Comparison of ENCODE assay signal across 8 cellular contexts in genomic region chrX:47146121-47146935, GRCh38. TPM values are rescaled to one million over a fixed set of nuclear protein-coding genes. Genes with fewer than 3 reads are reported as not detected.
DNase-seq lines count a peak whose midpoint lies in the region; ATAC-seq and TF ChIP-seq lines count a peak whose summit lies in the region.

No MANE protein-coding gene starts in this region.

- H3K4me1 Mint-ChIP-seq in activated T-helper 17 cell treated with anti-CD3 and anti-CD28 coated beads, Interleukin-2, amount 50 U/mL, for 72 hours = peaks cover 7% of the 10 kb centered on the region

- ATAC-seq in heart left ventricle (no peak), left cardiac atrium (no peak), HG03097 (IDR thresholded peaks at IDR 0.05; ENCODE audit: low FRiP score, unreplicated experiment) (no peak), HG03432 (IDR thresholded peaks at IDR 0.05; ENCODE audit: unreplicated experiment) (no peak), GM18520 (IDR thresholded peaks at IDR 0.05; ENCODE audit: unreplicated experiment) (no peak)
- ATAC-seq in activated T-helper 17 cell treated with anti-CD3 and anti-CD28 coated beads, Interleukin-2, amount 50 U/mL, for 72 hours (replicated peaks) = no peak

- TF ChIP-seq CTCF in heart left ventricle (IDR thresholded peaks at IDR 0.05) = no peak
- TF ChIP-seq CTCF in testis (IDR thresholded peaks at IDR 0.05) = no peak

- H3K4me3 ChIP-seq in heart left ventricle (peak overlapping the region; percentile 42 to 98 (median 73)), testis (peak overlapping the region; percentile 73 to 77)

- TF ChIP-seq POLR2A in heart left ventricle (IDR thresholded peaks at IDR 0.05) (no peak), testis (IDR thresholded peaks at IDR 0.05) (no peak)

- H3K27me3 ChIP-seq in heart left ventricle = peaks cover 0 to 10% (median 0%) of the 10 kb centered on the region in 9 donors
- no peaks in the 10 kb centered on the region for H3K27me3 ChIP-seq in testis

- H3K4me3 Mint-ChIP-seq in activated T-helper 17 cell treated with anti-CD3 and anti-CD28 coated beads, Interleukin-2, amount 50 U/mL, for 72 hours = peak overlapping the region; percentile 99

- H3K36me3 ChIP-seq in heart left ventricle = peaks cover 0 to 16% (median 6%) of the 10 kb centered on the region in 9 donors
- no peaks in the 10 kb centered on the region for H3K36me3 ChIP-seq in testis (ENCODE audit: low read depth, missing control alignments)

- peak overlapping the region; percentile 100 for H3K27ac Mint-ChIP-seq in activated T-helper 17 cell treated with anti-CD3 and anti-CD28 coated beads, Interleukin-2, amount 50 U/mL, for 72 hours

- DNase-seq in heart left ventricle (no peak), left cardiac atrium (no peak), kidney tubule cell (ENCODE audit: low spot score) (peak; percentile 6), testis (no peak)

- H3K27ac ChIP-seq in heart left ventricle (peak overlapping the region in 7 of 12 donors; percentile 90 to 98 (median 93)), testis (peak overlapping the region in 1 of 2 donors; percentile 19)

- no peaks in the 10 kb centered on the region for H3K9me3 Mint-ChIP-seq in activated T-helper 17 cell treated with anti-CD3 and anti-CD28 coated beads, Interleukin-2, amount 50 U/mL, for 72 hours

- H3K27me3 Mint-ChIP-seq in activated T-helper 17 cell treated with anti-CD3 and anti-CD28 coated beads, Interleukin-2, amount 50 U/mL, for 72 hours = no peaks in the 10 kb centered on the region

- WGBS in heart left ventricle, 4 donors = 2 to 53% (median 24%) methylated on average over 8 to 10 of the region's 10 CpGs
- WGBS in testis, 2 donors = 3% methylated on average over 7 of the region's 10 CpGs; no CpG with 5 or more reads in 1 of the 2 donors

- intact Hi-C loops in heart left ventricle (cut with DNase I) (loop anchor here in 2 of 10 donors (5.0 kb wide), 2 partner anchors 86 to 336 kb away; partner anchors contain the start of genes USP11 (in 1 of the 2) and ZNF41 (in 1 of the 2)), left cardiac atrium (cut with DNase I) (no loop called here), testis (cut with DNase I; ENCODE audit: low total_unique reads) (no loop called here)

- H3K9me3 ChIP-seq in heart left ventricle (no peaks in the 10 kb centered on the region), testis (no peaks in the 10 kb centered on the region)

- H3K4me1 ChIP-seq in heart left ventricle = peaks cover 0 to 32% (median 16%) of the 10 kb centered on the region in 12 donors
- peaks cover 7% of the 10 kb centered on the region for H3K4me1 ChIP-seq in testis

- peaks cover 83% of the 10 kb centered on the region for H3K36me3 Mint-ChIP-seq in activated T-helper 17 cell treated with anti-CD3 and anti-CD28 coated beads, Interleukin-2, amount 50 U/mL, for 72 hours (ENCODE audit: low read depth)

RNA-seq across cellular contexts. Expression of gene RBM10, which starts 1.3 kb away (rescaled TPM):
- total RNA-seq in heart left ventricle = 10 to 100 TPM; 17.5 to 44.6 (median 28.3) TPM
- polyA plus RNA-seq in heart left ventricle = 10 to 100 TPM; 21.2 to 40.9 TPM
- 10 to 100 TPM; 22.1 to 23.9 TPM for total RNA-seq in left cardiac atrium
- total RNA-seq in activated T-helper 17 cell treated with anti-CD3 and anti-CD28 coated beads, Interleukin-2, amount 50 U/mL, for 72 hours = 10 to 100 TPM; 54.3 to 57.9 TPM
- total RNA-seq in testis = 10 to 100 TPM; 28.5 to 41.3 TPM
- 20.4 TPM for polyA plus RNA-seq in testis (ENCODE audit: insufficient read depth, low read depth, low replicate concordance)

RNA-seq across cellular contexts. Expression of gene NDUFB11, which starts 1.8 kb away (rescaled TPM):
- total RNA-seq in heart left ventricle (100 to 1,000 TPM; 133 to 217 (median 173) TPM), left cardiac atrium (100 to 1,000 TPM; 137 to 138 TPM), testis (10 to 100 TPM; 68.0 to 77.4 TPM)
- polyA plus RNA-seq in heart left ventricle (100 to 1,000 TPM; 128 to 254 TPM), testis (ENCODE audit: insufficient read depth, low read depth, low replicate concordance) (41.3 TPM)
- total RNA-seq in activated T-helper 17 cell treated with anti-CD3 and anti-CD28 coated beads, Interleukin-2, amount 50 U/mL, for 72 hours = 10 to 100 TPM; 72.3 to 94.4 TPM

RNA-seq across cellular contexts. Expression of gene UBA1, which starts 47.3 kb away (rescaled TPM):
- total RNA-seq in heart left ventricle = 100 to 1,000 TPM; 116 to 171 (median 130) TPM
- polyA plus RNA-seq in heart left ventricle = 100 to 1,000 TPM in 1 of 2 donors, 10 to 100 TPM in 1; 86.9 to 134 TPM
- 100 to 1,000 TPM; 101 to 132 TPM for total RNA-seq in left cardiac atrium
- total RNA-seq in activated T-helper 17 cell treated with anti-CD3 and anti-CD28 coated beads, Interleukin-2, amount 50 U/mL, for 72 hours = 100 to 1,000 TPM; 227 to 255 TPM
- 100 to 1,000 TPM; 243 to 338 TPM for total RNA-seq in testis
- 207 TPM for polyA plus RNA-seq in testis (ENCODE audit: insufficient read depth, low read depth, low replicate concordance)
